In the genomic region with DNA sequence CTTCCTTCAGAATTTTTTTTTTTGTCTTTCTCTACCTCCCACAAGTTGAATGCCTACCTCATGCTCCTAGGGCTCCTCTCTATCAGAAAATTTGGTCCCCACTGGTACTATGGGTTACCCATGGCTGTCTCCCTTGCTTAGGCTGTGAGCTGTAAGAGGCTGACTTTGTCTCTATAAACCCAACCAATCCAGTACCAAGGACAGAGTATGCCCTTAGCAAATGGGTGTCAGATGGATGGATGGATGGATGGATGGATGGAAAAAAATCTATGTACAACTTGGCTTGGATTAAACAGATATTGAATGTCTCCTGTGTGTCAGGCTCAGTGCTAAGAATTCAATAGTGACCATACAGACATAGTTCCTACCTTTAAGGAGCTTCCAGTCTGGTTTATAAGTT, we compare ENCODE assay signal across 28 cellular contexts.
"Had no signal": no experiment of that assay in that cellular context is flagged by ENCODE, and none has a peak within 500 bp of the region (broad histone marks: within the 10 kb centered on the region; RNA-seq: fewer than 3 reads in every experiment).

No MANE protein-coding gene starts in this region.

- H3K27ac Mint-ChIP-seq: nephron; neural progenitor cell; progenitor cell of endocrine pancreas; stimulated activated effector memory CD8-positive, alpha-beta T cell treated with anti-CD3 and anti-CD28 coated beads, Interleukin-12 subunit alpha, Interleukin-12 subunit beta, amount 100 ng/mL, for 72 hours; stimulated activated naive B cell treated with anti-CD40 and anti-IgM and Interleukin-4, amounts not matched to agents 10 μg/mL and 1 μg/mL and 100 μg/mL, for 72 hours had no signal

- ATAC-seq: psoas muscle; right cardiac atrium; right lobe of liver; stimulated activated effector memory CD8-positive, alpha-beta T cell treated with anti-CD3 and anti-CD28 coated beads, Interleukin-12 subunit alpha, Interleukin-12 subunit beta, amount 100 ng/mL, for 72 hours; stimulated activated naive B cell treated with anti-CD40 and anti-IgM and Interleukin-4, amounts not matched to agents 10 μg/mL and 1 μg/mL and 100 μg/mL, for 72 hours had no signal

- H3K4me3 Mint-ChIP-seq: nephron; neural progenitor cell; stimulated activated effector memory CD8-positive, alpha-beta T cell treated with anti-CD3 and anti-CD28 coated beads, Interleukin-12 subunit alpha, Interleukin-12 subunit beta, amount 100 ng/mL, for 72 hours; stimulated activated naive B cell treated with anti-CD40 and anti-IgM and Interleukin-4, amounts not matched to agents 10 μg/mL and 1 μg/mL and 100 μg/mL, for 72 hours; stimulated activated naive CD8-positive, alpha-beta T cell treated with anti-CD3 and anti-CD28 coated beads, Interleukin-15, Interleukin-2, amounts not matched to agents 100 ng/mL and 50 ng/mL, for 24 hours had no signal

- H3K27me3 ChIP-seq: neural progenitor cell, ovary, right lobe of liver, sigmoid colon, stomach, thyroid gland, tibial nerve, upper lobe of left lung, vagina had no signal

- H3K9me3 Mint-ChIP-seq: nephron; neural progenitor cell; stimulated activated effector memory CD8-positive, alpha-beta T cell treated with anti-CD3 and anti-CD28 coated beads, Interleukin-12 subunit alpha, Interleukin-12 subunit beta, amount 100 ng/mL, for 72 hours; stimulated activated naive CD8-positive, alpha-beta T cell treated with anti-CD3 and anti-CD28 coated beads, Interleukin-15, Interleukin-2, amounts not matched to agents 100 ng/mL and 50 ng/mL, for 24 hours had no signal

- DNase-seq: occipital lobe; ovary; posterior cingulate gyrus; psoas muscle; right cardiac atrium; right lobe of liver; sigmoid colon; small intestine; stimulated activated CD4-positive, alpha-beta T cell treated with anti-CD3 and anti-CD28 coated beads, Interleukin-15, amount 100 ng/mL, for 24 hours; stimulated activated CD4-positive, alpha-beta T cell treated with anti-CD3 and anti-CD28 coated beads, Interleukin-2, amount 100 ng/mL, for 24 hours; stimulated activated CD4-positive, alpha-beta T cell treated with anti-CD3 and anti-CD28 coated beads, Interleukin-2, amount 100 ng/mL, for 48 hours; stimulated activated CD4-positive, alpha-beta T cell treated with anti-CD3 and anti-CD28 coated beads, Interleukin-4, amount 100 ng/mL, for 24 hours; stimulated activated naive B cell treated with anti-CD40 and anti-IgM and Interleukin-4, amounts not matched to agents 10 μg/mL and 1 μg/mL and 100 μg/mL, for 72 hours; stimulated activated naive CD4-positive, alpha-beta T cell treated with Interleukin-2 at 50 U/mL for 16 hours; stomach; thyroid gland; trophoblast cell; upper lobe of left lung had no signal

- H3K4me1 ChIP-seq: neural progenitor cell, parathyroid adenoma, psoas muscle, right lobe of liver, sigmoid colon, stomach, tibial nerve, upper lobe of left lung, vagina had no signal

- H3K9ac ChIP-seq: neural progenitor cell, parathyroid adenoma had no signal

- H3K4me3 ChIP-seq: neural progenitor cell, ovary, psoas muscle, right lobe of liver, sigmoid colon, stomach, thoracic aorta, thyroid gland, tibial nerve, upper lobe of left lung, vagina had no signal

- H3K4me2 ChIP-seq: neural progenitor cell had no signal

- H3K9me3 ChIP-seq: ovary, psoas muscle, right lobe of liver, sigmoid colon, stomach, thoracic aorta, thyroid gland, tibial nerve, upper lobe of left lung, vagina had no signal

- H3K36me3 Mint-ChIP-seq: neural progenitor cell; stimulated activated effector memory CD8-positive, alpha-beta T cell treated with anti-CD3 and anti-CD28 coated beads, Interleukin-12 subunit alpha, Interleukin-12 subunit beta, amount 100 ng/mL, for 72 hours; stimulated activated naive B cell treated with anti-CD40 and anti-IgM and Interleukin-4, amounts not matched to agents 10 μg/mL and 1 μg/mL and 100 μg/mL, for 72 hours had no signal

- H3K36me3 ChIP-seq: neural progenitor cell, ovary, right lobe of liver, sigmoid colon, stomach, thoracic aorta, thyroid gland, tibial nerve, upper lobe of left lung, vagina had no signal

- H3K27me3 Mint-ChIP-seq: progenitor cell of endocrine pancreas; stimulated activated naive B cell treated with anti-CD40 and anti-IgM and Interleukin-4, amounts not matched to agents 10 μg/mL and 1 μg/mL and 100 μg/mL, for 72 hours; stimulated activated naive CD8-positive, alpha-beta T cell treated with anti-CD3 and anti-CD28 coated beads, Interleukin-15, Interleukin-2, amounts not matched to agents 100 ng/mL and 50 ng/mL, for 24 hours had no signal

- H3K27ac ChIP-seq: neural progenitor cell, ovary, parathyroid adenoma, psoas muscle, right lobe of liver, sigmoid colon, stomach, thoracic aorta, thyroid gland, tibial nerve, upper lobe of left lung, vagina had no signal

- H3K79me2 ChIP-seq: parathyroid adenoma had no signal

- H2AFZ ChIP-seq: neural progenitor cell, parathyroid adenoma had no signal

- FAIRE-seq: small intestine, urothelium cell line had no signal

- H3K4me1 Mint-ChIP-seq: nephron; neural progenitor cell; stimulated activated effector memory CD8-positive, alpha-beta T cell treated with anti-CD3 and anti-CD28 coated beads, Interleukin-12 subunit alpha, Interleukin-12 subunit beta, amount 100 ng/mL, for 72 hours; stimulated activated naive B cell treated with anti-CD40 and anti-IgM and Interleukin-4, amounts not matched to agents 10 μg/mL and 1 μg/mL and 100 μg/mL, for 72 hours had no signal
